Comparison of ENCODE assay signal across 8 cellular contexts in the genomic region with DNA sequence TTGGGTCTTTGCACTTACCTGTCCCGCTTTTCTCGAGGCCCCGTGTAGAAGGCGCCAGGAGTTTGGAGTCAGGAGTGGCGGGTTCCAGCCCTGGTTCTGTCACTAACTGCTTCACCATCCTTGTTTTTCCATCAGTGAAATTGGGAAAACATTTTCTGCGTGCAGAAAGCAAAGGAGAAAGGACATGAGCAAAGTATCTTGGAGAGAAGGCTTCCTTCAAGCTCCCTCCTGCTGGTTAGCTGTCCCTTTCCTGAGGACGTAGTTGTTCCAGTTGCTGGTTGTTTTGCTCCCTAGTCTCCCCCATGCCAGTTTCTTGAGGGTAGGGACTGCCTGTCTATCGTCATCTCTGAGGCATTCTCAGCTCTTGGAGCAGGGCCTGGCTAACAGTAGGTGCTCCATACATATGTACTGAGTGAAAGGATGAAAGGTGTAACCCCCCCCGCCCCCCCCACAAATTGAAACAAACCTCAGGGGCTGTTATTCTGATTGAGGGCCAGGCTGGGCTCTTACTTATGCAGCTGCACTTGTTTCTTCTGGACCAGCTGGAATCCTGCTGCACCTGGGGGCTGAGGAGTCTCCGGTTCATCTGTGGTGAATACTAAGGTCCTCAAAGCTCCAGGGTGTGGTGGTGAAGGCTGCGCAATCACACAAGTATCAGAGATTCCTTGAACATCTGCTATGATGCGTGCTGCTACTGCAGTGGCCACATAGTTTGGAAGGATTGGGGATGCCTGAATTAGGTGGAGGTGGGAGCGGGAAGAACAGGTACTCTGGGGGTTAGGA. TPM values are rescaled to one million over a fixed set of nuclear protein-coding genes. Genes with fewer than 3 reads are reported as not detected.
A peak's percentile ranks its signal among the peaks of the same experiment; 100 is the strongest.
DNase-seq lines count a peak whose midpoint lies in the region; ATAC-seq, FAIRE-seq and TF ChIP-seq lines count a peak whose summit lies in the region.

No MANE protein-coding gene starts in this region.

- peaks cover 41 to 69% (median 58%) of the 10 kb centered on the region in 4 donors for H3K4me1 Mint-ChIP-seq in CD4-positive, alpha-beta memory T cell

- peak overlapping the region; percentile 60 for H3K27ac ChIP-seq in CD4-positive, alpha-beta memory T cell (ENCODE audit: low read depth, low read length)
- H3K27ac ChIP-seq in ascending aorta (peak overlapping the region; percentile 97), lung (ENCODE audit: low read depth in 1 of 2, low read length in 1 of 2) (peak overlapping the region; percentile 90 to 96)

- peaks cover 0 to 7% of the 10 kb centered on the region in 2 donors for H3K36me3 Mint-ChIP-seq in CD4-positive, alpha-beta memory T cell

- no peaks in the 10 kb centered on the region for H3K36me3 ChIP-seq in CD4-positive, alpha-beta memory T cell (ENCODE audit: insufficient read depth, low read length)
- H3K36me3 ChIP-seq in ascending aorta (no peaks in the 10 kb centered on the region), lung (ENCODE audit: control insufficient read depth in 2 of 2, insufficient read depth in 2 of 2, low read length in 2 of 2) (no peaks in the 10 kb centered on the region)

- H3K4me3 ChIP-seq in CD4-positive, alpha-beta memory T cell (ENCODE audit: low read length in 2 of 2) = peak overlapping the region; percentile 67 to 77
- H3K4me3 ChIP-seq in ascending aorta (peak overlapping the region; percentile 68 to 88), lung (peak overlapping the region; percentile 78)

- 24 to 42% methylated on average over 13 of the region's 13 CpGs for WGBS in lung, 2 donors

- H3K4me3 Mint-ChIP-seq in CD4-positive, alpha-beta memory T cell = peak overlapping the region; percentile 97 to 99 (median 98)

- POLR2A ChIA-PET in CD4-positive, alpha-beta memory T cell (lab: Charles Lee; ENCODE audit: partially characterized antibody) = interaction anchor here (1.0 to 3.7 kb wide), 8 partner anchors 9 to 330 kb away, joined by 3 to 53 read pairs (median 16); a partner anchor contains a TSS

- H3K27me3 Mint-ChIP-seq in CD4-positive, alpha-beta memory T cell = no peaks in the 10 kb centered on the region

- DNase-seq in CD4-positive, alpha-beta memory T cell = no peak
- DNase-seq in ascending aorta (ENCODE audit: low spot score in 2 of 2) = no peak
- no peak for DNase-seq in lung (ENCODE audit: low spot score)
- no peak for DNase-seq in T-helper 9 cell
- DNase-seq in NCI-H82 treated with DMSO at 0.1 percent for 48 hours (lab: John Stamatoyannopoulos, UW; ENCODE audit: unreplicated experiment) = no peak
- no peak for DNase-seq in HTR-8/SVneo (ENCODE audit: insufficient read length, low spot score)

- FAIRE-seq in HTR-8/SVneo (lab: Jason Lieb, UNC) = no peak

- H3K9me3 ChIP-seq in CD4-positive, alpha-beta memory T cell (ENCODE audit: control insufficient read depth in 1 of 2, low read length in 2 of 2) = no peaks in the 10 kb centered on the region
- no peaks in the 10 kb centered on the region for H3K9me3 ChIP-seq in ascending aorta
- H3K9me3 ChIP-seq in lung (ENCODE audit: control insufficient read depth in 2 of 2, insufficient read depth in 1 of 2, low read length in 1 of 2) = no peaks in the 10 kb centered on the region

- H3K27ac Mint-ChIP-seq in CD4-positive, alpha-beta memory T cell = peak overlapping the region; percentile 93 to 99 (median 96)

- CTCF ChIA-PET in CD4-positive, alpha-beta memory T cell (lab: Charles Lee; ENCODE audit: partially characterized antibody) = interaction anchor here (0.7 to 6.1 kb wide), 21 partner anchors 8 to 336 kb away, joined by 3 to 87 read pairs (median 5); a partner anchor contains a TSS

- ATAC-seq in HG03135 (IDR thresholded peaks at IDR 0.05; ENCODE audit: unreplicated experiment) (peak; percentile 2), lung (ENCODE audit: insufficient read depth, low FRiP score) (no peak), HG03565 (IDR thresholded peaks at IDR 0.05; ENCODE audit: unreplicated experiment) (no peak)

- peaks cover 60% of the 10 kb centered on the region for H3K4me1 ChIP-seq in CD4-positive, alpha-beta memory T cell (ENCODE audit: insufficient read depth, low read length)
- H3K4me1 ChIP-seq in ascending aorta (peaks cover 26 to 47% of the 10 kb centered on the region in 2 donors), lung (ENCODE audit: control insufficient read depth in 2 of 2, insufficient read depth in 2 of 2, low read length in 2 of 2) (peaks cover 18 to 22% of the 10 kb centered on the region in 2 donors)

- no peaks in the 10 kb centered on the region for H3K27me3 ChIP-seq in CD4-positive, alpha-beta memory T cell (ENCODE audit: insufficient read depth, low read length)
- H3K27me3 ChIP-seq in ascending aorta = no peaks in the 10 kb centered on the region
- H3K27me3 ChIP-seq in lung (ENCODE audit: control insufficient read depth, insufficient read depth) = no peaks in the 10 kb centered on the region

- intact Hi-C loops in CD4-positive, alpha-beta memory T cell (cut with micrococcal nuclease) = loop anchor here (1.0 to 5.0 kb wide), 5 partner anchors 67 to 321 kb away; a partner anchor contains a TSS
- intact Hi-C loops in ascending aorta (cut with DNase I) = loop anchor here (2.0 to 10.0 kb wide), 5 partner anchors 79 to 895 kb away; a partner anchor contains a TSS

- TF ChIP-seq CTCF in ascending aorta (IDR thresholded peaks at IDR 0.05) = peak in 1 of 3 experiments; percentile 5
- TF ChIP-seq CTCF in lung (IDR thresholded peaks at IDR 0.05; ENCODE audit: control extremely low read depth, extremely low read depth) = no peak

- no peaks in the 10 kb centered on the region for H3K9me3 Mint-ChIP-seq in CD4-positive, alpha-beta memory T cell

RNA-seq across cellular contexts. Expression of a gene that starts 1.0 kb away (rescaled TPM):
- 1 to 10 TPM; 7.9 to 8.0 TPM for total RNA-seq in CD4-positive, alpha-beta memory T cell
- 10 to 100 TPM; 19.3 to 19.7 TPM for polyA plus RNA-seq in CD4-positive, alpha-beta memory T cell
- 52.4 TPM for total RNA-seq in ascending aorta
- total RNA-seq in lung = 10 to 100 TPM; 14.3 to 19.7 TPM
- polyA plus RNA-seq in lung = 10 to 100 TPM; 14.0 to 54.8 TPM

RNA-seq across cellular contexts. Expression of a gene that starts 20.8 kb away (rescaled TPM):
- total RNA-seq in CD4-positive, alpha-beta memory T cell = 10 to 100 TPM; 45.5 to 46.0 TPM
- 1 to 10 TPM; 8.8 to 9.0 TPM for polyA plus RNA-seq in CD4-positive, alpha-beta memory T cell
- 28.1 TPM for total RNA-seq in ascending aorta
- 100 to 1,000 TPM in 1 of 2 donors, 10 to 100 TPM in 1; 69.1 to 105 TPM for total RNA-seq in lung
- polyA plus RNA-seq in lung = 10 to 100 TPM; 21.2 to 27.1 TPM
